ENCODE assay signal across 10 cellular contexts in the genomic region with DNA sequence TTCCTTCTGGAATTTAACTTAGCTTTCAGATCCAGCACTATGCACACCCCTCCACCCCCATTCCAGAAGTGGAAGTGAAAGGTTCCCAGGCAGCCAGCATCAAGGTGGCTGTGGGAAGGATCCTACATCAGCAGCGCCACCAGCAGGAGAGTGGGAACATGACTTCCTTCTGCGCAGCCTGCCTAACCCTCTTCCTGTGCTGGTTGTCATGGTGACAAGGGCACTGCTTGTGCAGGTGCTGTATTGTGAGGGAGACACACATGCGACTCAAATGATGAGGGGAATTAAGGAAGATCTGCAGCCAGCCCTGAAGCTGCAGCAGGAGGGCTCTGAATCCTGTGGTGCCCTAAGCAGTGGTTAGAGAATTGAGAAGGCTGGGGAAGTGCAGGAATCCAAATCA.
DNase-seq lines count a peak whose midpoint lies in the region; ATAC-seq and TF ChIP-seq lines count a peak whose summit lies in the region.
"Had no signal": no experiment of that assay in that cellular context is flagged by ENCODE, and none has a peak within 500 bp of the region (broad histone marks: within the 10 kb centered on the region; RNA-seq: fewer than 3 reads in every experiment).

No MANE protein-coding gene starts in this region.

- WGBS in smooth muscle cell (ENCODE audit: low lambda C conversion rate): 14% methylated on average over 3 of the region's 3 CpGs

- peaks cover 19% of the 10 kb centered on the region for H3K4me1 ChIP-seq in smooth muscle cell (ENCODE audit: low read depth)

- H4K20me1 ChIP-seq in smooth muscle cell (ENCODE audit: low read depth): no peaks in the 10 kb centered on the region

- H3K36me3 Mint-ChIP-seq in activated naive CD8-positive, alpha-beta T cell treated with anti-CD3 and anti-CD28 coated beads, Interleukin-2, amount 50 U/mL, for 24 hours (ENCODE audit: low read depth): no peaks in the 10 kb centered on the region

- no peak overlapping the region for H3K4me3 Mint-ChIP-seq in activated naive CD8-positive, alpha-beta T cell treated with anti-CD3 and anti-CD28 coated beads, Interleukin-2, amount 50 U/mL, for 24 hours
- H3K4me3 Mint-ChIP-seq: activated CD4-positive, alpha-beta T cell treated with anti-CD3 and anti-CD28 coated beads for 36 hours had no signal

- peak; percentile 45 for TF ChIP-seq CTCF in fibroblast of pulmonary artery (IDR thresholded peaks at IDR 0.05; ENCODE audit: low read length, missing control alignments)
- peak; percentile 35 for TF ChIP-seq CTCF in smooth muscle cell (IDR thresholded peaks at IDR 0.05; ENCODE audit: borderline replicate concordance, insufficient read depth, poor library complexity, severe bottlenecking)

- no peak overlapping the region for H3K9ac ChIP-seq in smooth muscle cell (ENCODE audit: low read depth)

- no peaks in the 10 kb centered on the region for H3K79me2 ChIP-seq in smooth muscle cell (ENCODE audit: low read depth)

- no peaks in the 10 kb centered on the region for H3K9me3 ChIP-seq in smooth muscle cell (replicated peaks; ENCODE audit: low read depth)

- no peak overlapping the region for H2AFZ ChIP-seq in smooth muscle cell (ENCODE audit: low read depth)

- no peak for ATAC-seq in GM19463 (IDR thresholded peaks at IDR 0.05; ENCODE audit: unreplicated experiment)
- no peak for ATAC-seq in activated naive CD8-positive, alpha-beta T cell treated with anti-CD3 and anti-CD28 coated beads, Interleukin-2, amount 50 U/mL, for 24 hours
- ATAC-seq: activated CD4-positive, alpha-beta T cell treated with anti-CD3 and anti-CD28 coated beads for 36 hours had no signal

- H3K27ac ChIP-seq in smooth muscle cell (ENCODE audit: low read depth): no peak overlapping the region

- H3K27ac Mint-ChIP-seq in activated naive CD8-positive, alpha-beta T cell treated with anti-CD3 and anti-CD28 coated beads, Interleukin-2, amount 50 U/mL, for 24 hours: no peak overlapping the region
- H3K27ac Mint-ChIP-seq: activated CD4-positive, alpha-beta T cell treated with anti-CD3 and anti-CD28 coated beads for 36 hours had no signal

- no peaks in the 10 kb centered on the region for H3K27me3 ChIP-seq in smooth muscle cell (ENCODE audit: low read depth)

- no peaks in the 10 kb centered on the region for H3K27me3 Mint-ChIP-seq in activated naive CD8-positive, alpha-beta T cell treated with anti-CD3 and anti-CD28 coated beads, Interleukin-2, amount 50 U/mL, for 24 hours
- H3K27me3 Mint-ChIP-seq: activated CD4-positive, alpha-beta T cell treated with anti-CD3 and anti-CD28 coated beads for 36 hours had no signal

- no peaks in the 10 kb centered on the region for H3F3A ChIP-seq in smooth muscle cell (ENCODE audit: low read depth)

- H3K4me3 ChIP-seq in fibroblast of pulmonary artery (replicated peaks; ENCODE audit: low read depth, low read length) (no peak overlapping the region), smooth muscle cell (no peak overlapping the region)

- H3K4me2 ChIP-seq in smooth muscle cell: no peak overlapping the region

- no peaks in the 10 kb centered on the region for H3K36me3 ChIP-seq in smooth muscle cell (ENCODE audit: low read depth)

- peak; percentile 1 for DNase-seq in NCI-H2029 (lab: John Stamatoyannopoulos, UW)
- no peak for DNase-seq in NCI-H2029 treated with DMSO at 0.1 percent for 48 hours (lab: John Stamatoyannopoulos, UW)
- DNase-seq in NCI-H69 (lab: John Stamatoyannopoulos, UW): peak; percentile 88
- DNase-seq in fibroblast of pulmonary artery (ENCODE audit: low read depth): peak; percentile 57
- no peak for DNase-seq in smooth muscle cell (lab: John Stamatoyannopoulos, UW; ENCODE audit: unreplicated experiment)
- DNase-seq in stimulated activated naive CD4-positive, alpha-beta T cell treated with Interleukin-2 at 50 U/mL for 16 hours (lab: John Stamatoyannopoulos, UW): no peak
- no peak for DNase-seq in activated naive CD8-positive, alpha-beta T cell treated with anti-CD3 and anti-CD28 coated beads, Interleukin-2, amount 50 U/mL, for 24 hours
- DNase-seq: activated CD4-positive, alpha-beta T cell treated with anti-CD3 and anti-CD28 coated beads for 36 hours; NCI-H526 treated with DMSO at 0.1 percent for 48 hours had no signal

- H3K9me3 Mint-ChIP-seq in activated naive CD8-positive, alpha-beta T cell treated with anti-CD3 and anti-CD28 coated beads, Interleukin-2, amount 50 U/mL, for 24 hours: peaks cover 7% of the 10 kb centered on the region

- no peaks in the 10 kb centered on the region for H3K4me1 Mint-ChIP-seq in activated naive CD8-positive, alpha-beta T cell treated with anti-CD3 and anti-CD28 coated beads, Interleukin-2, amount 50 U/mL, for 24 hours
- H3K4me1 Mint-ChIP-seq: activated CD4-positive, alpha-beta T cell treated with anti-CD3 and anti-CD28 coated beads for 36 hours had no signal

Comparison
In these comparisons a context has a peak if more than half of its experiments do, and no peak if none do; other contexts are left out.
1. DNase-seq: peak in NCI-H2029 (single experiment), NCI-H69 (single experiment) and fibroblast of pulmonary artery (single experiment); none in NCI-H2029 treated with DMSO at 0.1 percent for 48 hours (single experiment), smooth muscle cell (single experiment), stimulated activated naive CD4-positive, alpha-beta T cell treated with Interleukin-2 at 50 U/mL for 16 hours (single experiment) and activated naive CD8-positive, alpha-beta T cell treated with anti-CD3 and anti-CD28 coated beads, Interleukin-2, amount 50 U/mL, for 24 hours (single experiment).